2 cellular contexts compared by ENCODE assay signal in genomic region chr12:124874988-124875802, GRCh38.
TF ChIP-seq lines count a peak whose summit lies in the region.

No MANE protein-coding gene starts in this region.

TF ChIP-seq in A549, 52 proteins besides CTCF, POLR2A, EP300 and RAD21:
- TF ChIP-seq BHLHE40 (IDR thresholded peaks at IDR 0.05; ENCODE audit: low read depth, low read length) (no peak), MYC (IDR thresholded peaks at IDR 0.05; ENCODE audit: borderline replicate concordance, low read length) (no peak), HOXA7 (CRISPR knock-in tag; IDR thresholded peaks at IDR 0.05) (no peak), CEBPB (IDR thresholded peaks at IDR 0.05) (0 out of 4 replicates have a peak, but pooled peaks of 1 of the 2 experiments have one; percentile 3), HEYL (CRISPR knock-in tag; IDR thresholded peaks at IDR 0.05) (no peak), CHD2 (IDR thresholded peaks at IDR 0.05; ENCODE audit: low read length, partially characterized antibody) (no peak)

TF ChIP-seq in IMR-90, 13 proteins besides CTCF, POLR2A, EP300 and RAD21:
- TF ChIP-seq MXI1 (IDR thresholded peaks at IDR 0.05; ENCODE audit: borderline replicate concordance, low read depth, low read length) (no peak), MAFK (IDR thresholded peaks at IDR 0.05; ENCODE audit: low read depth, low read length) (no peak), CHD1 (IDR thresholded peaks at IDR 0.05; ENCODE audit: low read depth, low read length) (no peak), RFX5 (IDR thresholded peaks at IDR 0.05; ENCODE audit: low read depth, low read length) (no peak), FOS (IDR thresholded peaks at IDR 0.05; ENCODE audit: low read depth, low read length) (no peak), MAZ (IDR thresholded peaks at IDR 0.05; ENCODE audit: borderline replicate concordance, low read depth, low read length) (no peak), RCOR1 (IDR thresholded peaks at IDR 0.05; ENCODE audit: insufficient replicate concordance, low read length) (no peak), CEBPB (IDR thresholded peaks at IDR 0.05; ENCODE audit: low read depth, low read length) (no peak), BHLHE40 (IDR thresholded peaks at IDR 0.05; ENCODE audit: low read depth, low read length) (no peak), ELK1 (IDR thresholded peaks at IDR 0.05; ENCODE audit: borderline replicate concordance, low read depth, low read length) (no peak), SMC3 (IDR thresholded peaks at IDR 0.05; ENCODE audit: low read depth, low read length) (no peak), NFE2L2 (IDR thresholded peaks at IDR 0.05; ENCODE audit: low read depth, low read length) (no peak)
- TF ChIP-seq, protein P1, sequence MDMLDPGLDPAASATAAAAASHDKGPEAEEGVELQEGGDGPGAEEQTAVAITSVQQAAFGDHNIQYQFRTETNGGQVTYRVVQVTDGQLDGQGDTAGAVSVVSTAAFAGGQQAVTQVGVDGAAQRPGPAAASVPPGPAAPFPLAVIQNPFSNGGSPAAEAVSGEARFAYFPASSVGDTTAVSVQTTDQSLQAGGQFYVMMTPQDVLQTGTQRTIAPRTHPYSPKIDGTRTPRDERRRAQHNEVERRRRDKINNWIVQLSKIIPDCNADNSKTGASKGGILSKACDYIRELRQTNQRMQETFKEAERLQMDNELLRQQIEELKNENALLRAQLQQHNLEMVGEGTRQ (IDR thresholded peaks at IDR 0.05; ENCODE audit: low read depth, low read length): no peak
TF ChIP-seq in IMR-90: peak in this region for 0.
